1 cellular context compared by ENCODE assay signal in genomic region chr7:123797673-123798526, GRCh38.
A peak's percentile ranks its signal among the peaks of the same experiment; 100 is the strongest.
TF ChIP-seq lines count a peak whose summit lies in the region.

No MANE protein-coding gene starts in this region.

TF ChIP-seq in HEK293, 187 proteins besides CTCF, POLR2A, EP300 and RAD21 (continued from another document and continues in another):
- TF ChIP-seq ZBTB10 (tag by site-specific recombination; IDR thresholded peaks at IDR 0.05) (no peak), ZNF664 (tag by site-specific recombination; IDR thresholded peaks at IDR 0.05) (no peak), ZNF571 (tag by site-specific recombination; IDR thresholded peaks at IDR 0.05) (no peak), ZNF791 (tag by site-specific recombination; IDR thresholded peaks at IDR 0.05) (no peak), KLF9 (tag by site-specific recombination; IDR thresholded peaks at IDR 0.05; ENCODE audit: low read depth) (peak; percentile 52; the same call in 1 of the 2 replicates), ZNF280C (tag by site-specific recombination; IDR thresholded peaks at IDR 0.05) (no peak), ZNF629 (tag by site-specific recombination; IDR thresholded peaks at IDR 0.05) (peak; percentile 75), ZNF223 (tag by site-specific recombination; IDR thresholded peaks at IDR 0.05) (no peak), ZSCAN16 (tag by site-specific recombination; IDR thresholded peaks at IDR 0.05) (0 out of 2 replicates have a peak, but pooled peaks have one; percentile 63), ZNF501 (tag by site-specific recombination; IDR thresholded peaks at IDR 0.05) (peak; percentile 85), ZNF654 (tag by site-specific recombination; IDR thresholded peaks at IDR 0.05; ENCODE audit: low read depth) (peak; percentile 85), GLIS2 (tag by site-specific recombination; IDR thresholded peaks at IDR 0.05) (no peak), GLI4 (tag by site-specific recombination; IDR thresholded peaks at IDR 0.05) (no peak), ZBTB7A (tag by site-specific recombination; IDR thresholded peaks at IDR 0.05; ENCODE audit: low read depth) (no peak), ZNF148 (tag by site-specific recombination; IDR thresholded peaks at IDR 0.05; ENCODE audit: borderline replicate concordance) (no peak), INSM2 (tag by site-specific recombination; IDR thresholded peaks at IDR 0.05) (peak; percentile 56; the same call in 1 of the 2 replicates), ZNF704 (tag by site-specific recombination; IDR thresholded peaks at IDR 0.05) (no peak), MEIS1 (CRISPR knock-in tag; IDR thresholded peaks at IDR 0.05; ENCODE audit: borderline replicate concordance) (no peak), ZNF488 (tag by site-specific recombination; IDR thresholded peaks at IDR 0.05) (no peak), ZNF521 (tag by site-specific recombination; IDR thresholded peaks at IDR 0.05) (no peak), ZNF26 (tag by site-specific recombination; IDR thresholded peaks at IDR 0.05) (no peak), ZNF645 (tag by site-specific recombination; IDR thresholded peaks at IDR 0.05) (no peak), ZBTB44 (tag by site-specific recombination; IDR thresholded peaks at IDR 0.05) (peak; percentile 95), ZNF280D (tag by site-specific recombination; IDR thresholded peaks at IDR 0.05) (no peak), ZNF600 (tag by site-specific recombination; IDR thresholded peaks at IDR 0.05) (no peak), TSHZ1 (tag by site-specific recombination; IDR thresholded peaks at IDR 0.05; ENCODE audit: borderline replicate concordance) (peak; percentile 74; the same call in 1 of the 2 replicates), YY2 (tag by site-specific recombination; IDR thresholded peaks at IDR 0.05) (no peak), ZNF211 (tag by site-specific recombination; IDR thresholded peaks at IDR 0.05; ENCODE audit: low read depth) (no peak), ZBTB17 (tag by site-specific recombination; IDR thresholded peaks at IDR 0.05) (peak; percentile 55; the same call in 1 of the 2 replicates)
